Comparison of ENCODE assay signal across 9 cellular contexts in the genomic region with DNA sequence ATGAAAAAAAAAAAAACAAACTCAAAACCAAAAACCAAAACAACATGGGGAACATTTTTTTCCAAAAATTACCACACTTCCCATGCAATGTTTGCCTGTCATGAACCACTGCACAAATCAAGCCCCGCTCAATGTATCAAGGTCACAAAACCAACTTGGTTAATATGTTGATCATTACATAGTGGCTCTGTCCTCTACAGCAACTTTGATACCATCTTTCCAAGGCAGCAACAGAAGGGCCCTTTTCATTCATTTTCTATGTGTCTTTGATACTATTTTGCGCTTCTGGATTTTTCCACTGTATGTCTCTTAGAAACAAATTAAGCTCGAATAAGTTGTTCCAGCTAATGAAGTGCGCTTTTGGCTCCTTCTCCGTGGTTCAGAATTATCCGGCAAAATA. TPM values are rescaled to one million over a fixed set of nuclear protein-coding genes. Genes with fewer than 3 reads are reported as not detected.
DNase-seq lines count a peak whose midpoint lies in the region; ATAC-seq and TF ChIP-seq lines count a peak whose summit lies in the region.
"Had no signal": no experiment of that assay in that cellular context is flagged by ENCODE, and none has a peak within 500 bp of the region (broad histone marks: within the 10 kb centered on the region; RNA-seq: fewer than 3 reads in every experiment).

No MANE protein-coding gene starts in this region.

- H3K4me3 ChIP-seq in BLaER1 (peak overlapping the region; percentile 95; the same call in 1 of the 2 replicates), OCI-LY3 (ENCODE audit: low read length) (peak overlapping the region; percentile 81), endocrine pancreas (ENCODE audit: control insufficient read depth, insufficient read depth, low read length) (peak overlapping the region; percentile 85)

- H3K27ac ChIP-seq in BLaER1: no peak overlapping the region
- H3K27ac ChIP-seq in OCI-LY3 (ENCODE audit: low read length): no peak overlapping the region

- no peak for DNase-seq in neural crest cell (ENCODE audit: low read depth, low spot score)
- no peak for DNase-seq in NOMO-1 treated with DMSO at 0.1 percent for 48 hours (lab: John Stamatoyannopoulos, UW; ENCODE audit: unreplicated experiment)
- DNase-seq in Kasumi-1 (lab: John Stamatoyannopoulos, UW): no peak
- DNase-seq in 8988T: no peak
- DNase-seq: SHP77 had no signal

- H4K20me1 ChIP-seq in BLaER1 (no peaks in the 10 kb centered on the region), OCI-LY3 (ENCODE audit: insufficient read depth, low read length) (no peaks in the 10 kb centered on the region)

- H3K27me3 ChIP-seq in BLaER1: no peaks in the 10 kb centered on the region
- peaks cover 25% of the 10 kb centered on the region for H3K27me3 ChIP-seq in OCI-LY3 (ENCODE audit: low read depth, low read length)
- no peaks in the 10 kb centered on the region for H3K27me3 ChIP-seq in endocrine pancreas (ENCODE audit: control insufficient read depth, insufficient read depth, low read length)

- H3K4me3 Mint-ChIP-seq in neural crest cell: peak overlapping the region; percentile 88

- H3K79me2 ChIP-seq in OCI-LY3 (ENCODE audit: low read length): no peaks in the 10 kb centered on the region

- H3K36me3 Mint-ChIP-seq in neural crest cell (ENCODE audit: low read depth): no peaks in the 10 kb centered on the region

- H3K4me1 Mint-ChIP-seq in neural crest cell: peaks cover 24% of the 10 kb centered on the region

- no peak overlapping the region for H2AFZ ChIP-seq in OCI-LY3 (ENCODE audit: low read depth, low read length)

- H3K4me2 ChIP-seq in BLaER1: peak overlapping the region; percentile 98
- peak overlapping the region; percentile 94 for H3K4me2 ChIP-seq in OCI-LY3 (ENCODE audit: low read length)

- H3K9me3 ChIP-seq in BLaER1: peaks cover 8% of the 10 kb centered on the region
- no peaks in the 10 kb centered on the region for H3K9me3 ChIP-seq in OCI-LY3 (ENCODE audit: insufficient read depth, low read length)
- no peaks in the 10 kb centered on the region for H3K9me3 ChIP-seq in endocrine pancreas (ENCODE audit: control insufficient read depth, low read length)

- no peak overlapping the region for H3K27ac Mint-ChIP-seq in neural crest cell (ENCODE audit: unreplicated experiment)

- ATAC-seq in GM18519 (IDR thresholded peaks at IDR 0.05; ENCODE audit: low FRiP score, unreplicated experiment): no peak

- H3K9ac ChIP-seq in BLaER1: peak overlapping the region; percentile 95; the same call in 1 of the 2 replicates
- no peak overlapping the region for H3K9ac ChIP-seq in OCI-LY3 (ENCODE audit: low read length)
- no peak overlapping the region for H3K9ac ChIP-seq in endocrine pancreas (ENCODE audit: control insufficient read depth, insufficient read depth, low read length)

- peaks cover 5% of the 10 kb centered on the region for H3K27me3 Mint-ChIP-seq in neural crest cell (ENCODE audit: low read depth)

- H3K36me3 ChIP-seq in BLaER1 (peaks cover 11% of the 10 kb centered on the region; the same call in 1 of the 2 replicates), OCI-LY3 (replicated peaks; ENCODE audit: low read depth, low read length) (no peaks in the 10 kb centered on the region), endocrine pancreas (ENCODE audit: control insufficient read depth, insufficient read depth, low read length) (no peaks in the 10 kb centered on the region)

- H3K4me1 ChIP-seq in BLaER1 (peaks cover 28% of the 10 kb centered on the region), OCI-LY3 (ENCODE audit: low read length) (peaks cover 25% of the 10 kb centered on the region), endocrine pancreas (ENCODE audit: control insufficient read depth, insufficient read depth, low read length) (peaks cover 9% of the 10 kb centered on the region)

- H3K9me3 Mint-ChIP-seq in neural crest cell: no peaks in the 10 kb centered on the region

- TF ChIP-seq CTCF in OCI-LY3 (IDR thresholded peaks at IDR 0.05; ENCODE audit: low read depth, low read length) (no peak), neural crest cell (conservative IDR thresholded peaks at IDR 0.05) (no peak)

RNA-seq across cellular contexts. Expression of a gene that starts 1.5 kb away (rescaled TPM):
- 13.0 and 14.3 TPM in 2 replicates for total RNA-seq in neural crest cell

RNA-seq across cellular contexts. Expression of a gene that starts 24.6 kb away (rescaled TPM):
- total RNA-seq in neural crest cell: 1.8 and 3.0 TPM in 2 replicates

RNA-seq across cellular contexts. Expression of a gene that starts 50.6 kb away (rescaled TPM):
- 6.9 and 7.5 TPM in 2 replicates for total RNA-seq in neural crest cell
